In genomic region chr18:35457140-35457704, GRCh38 we compare ENCODE assay signal across 25 cellular contexts. TPM values are rescaled to one million over a fixed set of nuclear protein-coding genes. Genes with fewer than 3 reads are reported as not detected.
A peak's percentile ranks its signal among the peaks of the same experiment; 100 is the strongest.
DNase-seq lines count a peak whose midpoint lies in the region; ATAC-seq, FAIRE-seq and TF ChIP-seq lines count a peak whose summit lies in the region.
"Had no signal": no experiment of that assay in that cellular context is flagged by ENCODE, and none has a peak within 500 bp of the region (broad histone marks: within the 10 kb centered on the region; RNA-seq: fewer than 3 reads in every experiment).

No MANE protein-coding gene starts in this region.

- dilution Hi-C loops in mammary epithelial cell (cut with HindIII; ENCODE audit: low sequenced_read_pairs) (loop anchor here (5.0 kb wide), 1 partner anchor 55 kb away; no protein-coding TSS in a partner anchor), keratinocyte (cut with MboI; ENCODE audit: extremely low pct_ligation_motif_present, low sequenced_read_pairs) (no loop called here)

- WGBS in mammary epithelial cell (ENCODE audit: low coverage, missing lambda C conversion rate) = 3% methylated on average over 3 of the region's 3 CpGs
- 97 to 98% methylated on average over 3 of the region's 3 CpGs for WGBS in GM23248 (ENCODE audit: low coverage in 1 of 2, low lambda C conversion rate in 2 of 2, missing lambda C conversion rate in 2 of 2), 2 experiments

- BruUV-seq in mammary epithelial cell (replicated peaks; lab: Mats Ljungman, UMichigan) = no TSS peak

- FAIRE-seq in A204.1 (lab: Jason Lieb, UNC) (peak; percentile 11), keratinocyte (lab: Jason Lieb, UNC) (peak; percentile 63)
- FAIRE-seq: GM12892, islet of Langerhans had no signal

- in situ Hi-C loops in mammary epithelial cell (cut with MboI; ENCODE audit: low sequenced_read_pairs in 2 of 2) = no loop called here
- in situ Hi-C loops in GM23248 (cut with MboI) = no loop called here

- peaks cover 65% of the 10 kb centered on the region for H3K4me1 ChIP-seq in mammary epithelial cell (ENCODE audit: insufficient read depth, low read length)
- H3K4me1 ChIP-seq in keratinocyte (ENCODE audit: control insufficient read depth, extremely low read depth, insufficient read depth, low read length) = peaks cover 48% of the 10 kb centered on the region
- H3K4me1 ChIP-seq in GM23248 (ENCODE audit: insufficient read depth) = peaks cover 18% of the 10 kb centered on the region
- H3K4me1 ChIP-seq: body of pancreas, colonic mucosa had no signal

- H3K9ac ChIP-seq in mammary epithelial cell (ENCODE audit: insufficient read depth, low read length) (no peak overlapping the region), keratinocyte (ENCODE audit: control insufficient read depth, extremely low read depth, insufficient read depth, low read length) (peak overlapping the region; percentile 25), GM23248 (no peak overlapping the region)

- H4K20me1 ChIP-seq in mammary epithelial cell (ENCODE audit: insufficient read depth, low read length) (no peaks in the 10 kb centered on the region), keratinocyte (ENCODE audit: control insufficient read depth, extremely low read depth, insufficient read depth, low read length) (no peaks in the 10 kb centered on the region), GM23248 (ENCODE audit: insufficient read depth) (no peaks in the 10 kb centered on the region)

- H3K27ac ChIP-seq in mammary epithelial cell (ENCODE audit: insufficient read depth, low read depth, low read length) (peak overlapping the region; percentile 76), keratinocyte (ENCODE audit: control insufficient read depth, insufficient read depth, low read length) (peak overlapping the region; percentile 78), GM23248 (no peak overlapping the region)
- H3K27ac ChIP-seq: body of pancreas had no signal

- H3F3A ChIP-seq in GM23248 (ENCODE audit: insufficient read depth) = no peaks in the 10 kb centered on the region

- H3K9me3 ChIP-seq in mammary epithelial cell (replicated peaks; ENCODE audit: insufficient read depth, low read length) = no peaks in the 10 kb centered on the region
- H3K9me3 ChIP-seq in keratinocyte (ENCODE audit: control insufficient read depth, low read depth, low read length) = no peaks in the 10 kb centered on the region
- H3K9me3 ChIP-seq in GM23248 (ENCODE audit: low read depth) = no peaks in the 10 kb centered on the region
- H3K9me3 ChIP-seq: body of pancreas, colonic mucosa, psoas muscle, thyroid gland had no signal

- intact Hi-C loops in mammary epithelial cell (cut with micrococcal nuclease) = loop anchor here (1.0 to 5.0 kb wide), 4 partner anchors 14 to 125 kb away; partner anchors contain the start of genes GALNT1 and INO80C

- CTCF ChIA-PET in mammary epithelial cell (lab: Charles Lee; ENCODE audit: low non-redundant PET) = no interaction called here

- no peaks in the 10 kb centered on the region for H3K27me3 ChIP-seq in mammary epithelial cell (ENCODE audit: insufficient read depth, low read length)
- no peaks in the 10 kb centered on the region for H3K27me3 ChIP-seq in keratinocyte (ENCODE audit: control insufficient read depth, extremely low read depth, insufficient read depth, low read length)
- H3K27me3 ChIP-seq in GM23248 (replicated peaks; ENCODE audit: insufficient read depth) = no peaks in the 10 kb centered on the region
- H3K27me3 ChIP-seq: body of pancreas, colonic mucosa, thyroid gland had no signal

- no peak overlapping the region for H3K4me3 ChIP-seq in mammary epithelial cell (replicated peaks in 1 of 3; ENCODE audit: insufficient read depth in 1 of 3, low read depth in 2 of 3, low read length in 3 of 3)
- H3K4me3 ChIP-seq in keratinocyte (ENCODE audit: control insufficient read depth in 2 of 3, extremely low read depth in 1 of 3, insufficient read depth in 2 of 3, low read depth in 1 of 3, low read length in 3 of 3) = peak overlapping the region in 2 of 3 experiments; percentile 36 to 46
- no peak overlapping the region for H3K4me3 ChIP-seq in GM23248
- H3K4me3 ChIP-seq: body of pancreas, colonic mucosa, psoas muscle, skin epidermis, thyroid gland had no signal

- H2AFZ ChIP-seq in mammary epithelial cell (ENCODE audit: low read depth, low read length) (no peak overlapping the region), keratinocyte (ENCODE audit: control insufficient read depth, low read length) (no peak overlapping the region), GM23248 (no peak overlapping the region)

- TF ChIP-seq CTCF in mammary epithelial cell (conservative IDR thresholded peaks at IDR 0.05 in 1 of 2, IDR thresholded peaks at IDR 0.05 in 1 of 2; ENCODE audit: extremely low read depth in 1 of 2, insufficient read depth in 1 of 2, low read depth in 1 of 2, low read length in 2 of 2) (no peak), keratinocyte (optimal IDR thresholded peaks at IDR 0.05 in 1 of 3, IDR thresholded peaks at IDR 0.05 in 1 of 3, conservative IDR thresholded peaks at IDR 0.05 in 1 of 3; ENCODE audit: extremely low read depth in 1 of 3, insufficient read depth in 2 of 3, low read length in 3 of 3) (no peak)

- H3K9me2 ChIP-seq in GM23248 (ENCODE audit: insufficient read depth) = no peaks in the 10 kb centered on the region

- peaks cover 8% of the 10 kb centered on the region for H3K79me2 ChIP-seq in mammary epithelial cell (ENCODE audit: insufficient read depth, low read length)
- no peaks in the 10 kb centered on the region for H3K79me2 ChIP-seq in keratinocyte (ENCODE audit: control insufficient read depth, insufficient read depth, low read length)
- H3K79me2 ChIP-seq in GM23248 (ENCODE audit: insufficient read depth) = no peaks in the 10 kb centered on the region

- peak overlapping the region; percentile 82 for H3K4me2 ChIP-seq in mammary epithelial cell (ENCODE audit: insufficient read depth, low read depth, low read length)
- H3K4me2 ChIP-seq in keratinocyte (ENCODE audit: control insufficient read depth, extremely low read depth, insufficient read depth, low read depth, low read length) = peak overlapping the region; percentile 72
- no peak overlapping the region for H3K4me2 ChIP-seq in GM23248 (ENCODE audit: unreplicated experiment)

- H3K36me3 ChIP-seq in mammary epithelial cell (ENCODE audit: insufficient read depth, low read length) (no peaks in the 10 kb centered on the region), keratinocyte (ENCODE audit: control insufficient read depth in 2 of 2, extremely low read depth in 1 of 2, insufficient read depth in 2 of 2, low read length in 2 of 2) (peaks cover 0 to 3% of the 10 kb centered on the region in 2 experiments), GM23248 (ENCODE audit: low read depth) (no peaks in the 10 kb centered on the region)
- H3K36me3 ChIP-seq: colonic mucosa, thyroid gland had no signal

- peak; percentile 13 for DNase-seq in NCI-H526 treated with DMSO at 0.1 percent for 48 hours (lab: John Stamatoyannopoulos, UW)
- peak; percentile 91 for DNase-seq in mammary epithelial cell
- peak; percentile 88 for DNase-seq in keratinocyte (ENCODE audit: low read depth, low spot score)
- DNase-seq in GM23248 = no peak
- DNase-seq in NCI-H524 treated with DMSO at 0.1 percent for 48 hours (lab: John Stamatoyannopoulos, UW) = no peak
- no peak for DNase-seq in NCI-H1092 (lab: John Stamatoyannopoulos, UW)
- DNase-seq: 8988T; activated CD4-positive, alpha-beta memory T cell treated with anti-CD3 and anti-CD28 coated beads for 36 hours; activated effector memory CD4-positive, alpha-beta T cell treated with anti-CD3 and anti-CD28 coated beads, Interleukin-2, amount 50 U/mL, for 16 hours; body of pancreas; DMS79 treated with DMSO at 0.1 percent for 48 hours; foreskin melanocyte; NCI-H1105 treated with DMSO at 0.1 percent for 48 hours; NCI-H2029 treated with DMSO at 0.1 percent for 48 hours; NCI-H510A; psoas muscle; stimulated activated naive CD4-positive, alpha-beta T cell treated with Interleukin-2 at 50 U/mL for 16 hours; T-helper 9 cell; thyroid gland had no signal

- peaks cover 3% of the 10 kb centered on the region for H3K9me1 ChIP-seq in keratinocyte (ENCODE audit: control insufficient read depth, extremely low read depth, insufficient read depth, low read length)

- ATAC-seq in HG03280 (IDR thresholded peaks at IDR 0.05; ENCODE audit: unreplicated experiment) = no peak
- ATAC-seq: body of pancreas, psoas muscle had no signal

RNA-seq across cellular contexts. Expression of gene INO80C, which starts 40.5 kb away (rescaled TPM):
- total RNA-seq in mammary epithelial cell = 10 to 100 TPM in 1 of 2 donors, 1 to 10 TPM in 1; 7.2 to 46.5 TPM
- 42.5 TPM for polyA plus RNA-seq in mammary epithelial cell
- polyA minus RNA-seq in mammary epithelial cell = 20.4 TPM
- polyA plus RNA-seq in keratinocyte = 41.6 to 54.7 TPM (median 43.7 TPM) in 3 replicates
- 24.0 TPM for polyA plus RNA-seq in keratinocyte (2011; ENCODE audit: low read depth)
- polyA plus RNA-seq in keratinocyte (2011; cell fraction: cytosol; rRNA removed) = 30.4 and 32.9 TPM in 2 replicates
- 48.2 and 56.9 TPM in 2 replicates for polyA plus RNA-seq in keratinocyte (2011; cell fraction: nucleus; rRNA removed)
- 27.2 and 40.3 TPM in 2 replicates for polyA plus RNA-seq in keratinocyte (2012; ENCODE audit: low replicate concordance)
- polyA minus RNA-seq in keratinocyte = 19.7 to 32.4 TPM (median 20.8 TPM) in 3 replicates
- 24.6 TPM for polyA minus RNA-seq in keratinocyte (2011; cell fraction: cytosol; rRNA and poly(A)+ RNA removed)
- 12.5 and 15.1 TPM in 2 replicates for polyA minus RNA-seq in keratinocyte (2011; cell fraction: nucleus; rRNA and poly(A)+ RNA removed)
- 0.97 and 2.3 TPM in 2 replicates for total RNA-seq in GM23248 (2014; rRNA removed; shearing (Covaris generic))
- 9.0 and 9.4 TPM in 2 replicates for polyA plus RNA-seq in GM23248 (2016; fragmentation: Nextera tagmentation; extraction: Ambion mirVana)

Comparison
In these comparisons a context has a peak if more than half of its experiments do, and no peak if none do; other contexts are left out.
1. DNase-seq: peak in NCI-H526 treated with DMSO at 0.1 percent for 48 hours (single experiment), mammary epithelial cell (single experiment) and keratinocyte (single experiment); none in GM23248 (single experiment), NCI-H524 treated with DMSO at 0.1 percent for 48 hours (single experiment) and NCI-H1092 (single experiment).
2. H3K4me3 ChIP-seq: peak in keratinocyte (2 of 3); none in mammary epithelial cell (0 of 3) and GM23248 (single experiment).